In the genomic region with DNA sequence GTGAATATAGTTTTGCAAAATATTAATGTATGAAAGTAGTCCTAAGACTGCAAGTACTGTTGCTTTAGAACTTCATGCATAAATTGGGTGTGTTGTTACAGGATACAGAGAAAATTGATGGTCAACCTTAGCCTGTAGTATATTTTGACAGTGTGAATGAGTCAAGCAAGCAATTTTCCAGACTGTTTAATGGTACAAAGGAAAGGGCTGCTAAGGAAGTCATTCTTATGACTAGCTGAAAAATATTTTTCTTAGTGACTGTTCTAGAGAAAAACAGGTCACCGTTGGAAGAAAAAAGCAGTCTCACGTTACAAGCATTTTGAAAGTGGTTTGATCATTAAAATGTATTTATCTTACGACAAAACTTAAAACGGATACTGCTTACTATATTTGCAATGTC, we compare ENCODE assay signal across 12 cellular contexts. TPM values are rescaled to one million over a fixed set of nuclear protein-coding genes. Genes with fewer than 3 reads are reported as not detected.
DNase-seq lines count a peak whose midpoint lies in the region; ATAC-seq and TF ChIP-seq lines count a peak whose summit lies in the region.
"Had no signal": no experiment of that assay in that cellular context is flagged by ENCODE, and none has a peak within 500 bp of the region (broad histone marks: within the 10 kb centered on the region; RNA-seq: fewer than 3 reads in every experiment).

No MANE protein-coding gene starts in this region.

- H3K36me3 Mint-ChIP-seq in HFFc6 (ENCODE audit: low read depth) = peaks cover 36% of the 10 kb centered on the region

- peak overlapping the region; percentile 24 for H3K27ac ChIP-seq in mesodermal cell (ENCODE audit: low read depth, low read length, severe bottlenecking)

- no peaks in the 10 kb centered on the region; the same call in 1 of the 2 replicates for H3K27me3 Mint-ChIP-seq in HFFc6 (ENCODE audit: insufficient read depth)

- no peaks in the 10 kb centered on the region for H3K9me3 ChIP-seq in mesodermal cell (ENCODE audit: control insufficient read depth, low read length)

- H3K4me1 ChIP-seq in mesodermal cell (ENCODE audit: control insufficient read depth, insufficient read depth, low read length, poor library complexity, severe bottlenecking) = peaks cover 35% of the 10 kb centered on the region

- 63 to 100% methylated on average over 1 to 2 of the region's 4 CpGs for WGBS in mesodermal cell (ENCODE audit: insufficient coverage in 2 of 2), 2 experiments

- no peak for TF ChIP-seq CTCF in HFFc6 (IDR thresholded peaks at IDR 0.05)

- no peaks in the 10 kb centered on the region for H3K9me3 Mint-ChIP-seq in HFFc6

- no peak for ATAC-seq in GM21390 (IDR thresholded peaks at IDR 0.05; ENCODE audit: unreplicated experiment)

- peak overlapping the region; percentile 81 for H3K27ac Mint-ChIP-seq in HFFc6

- no peak overlapping the region for H3K4me3 ChIP-seq in mesodermal cell (ENCODE audit: extremely low read depth, insufficient read depth, low read length, poor library complexity, severe bottlenecking)

- peaks cover 93% of the 10 kb centered on the region for H3K4me1 Mint-ChIP-seq in HFFc6 (ENCODE audit: low read depth)

- peaks cover 7% of the 10 kb centered on the region for H3K36me3 ChIP-seq in mesodermal cell (ENCODE audit: control insufficient read depth, insufficient read depth, low read length)

- DNase-seq in AG20443 (ENCODE audit: low spot score) = peak; percentile 38
- peak; percentile 88 for DNase-seq in HFFc6
- DNase-seq in cerebellar cortex (ENCODE audit: low spot score) = peak; percentile 21
- no peak for DNase-seq in SKM-1 treated with dmso at 0.1 percent for 144 hours (lab: John Stamatoyannopoulos, UW; ENCODE audit: unreplicated experiment)
- no peak for DNase-seq in central memory CD4-positive, alpha-beta T cell
- no peak for DNase-seq in NOMO-1 treated with dmso at 0.1 percent for 144 hours (lab: John Stamatoyannopoulos, UW; ENCODE audit: unreplicated experiment)
- DNase-seq: activated effector memory CD4-positive, alpha-beta T cell treated with Interleukin-2 at 50 U/mL for 16 hours; Calu3; NCI-H446 treated with DMSO at 0.1 percent for 48 hours; nucleus accumbens had no signal

- H3K4me3 Mint-ChIP-seq in HFFc6 = peak overlapping the region; percentile 64

RNA-seq across cellular contexts. Expression of gene MBNL1, which starts 49.2 kb away (rescaled TPM):
- total RNA-seq in HFFc6 (2021; fragmentation: NEBNext Ultra II Directional; extraction: Animal tissue kit (Norgen Biotek cat#: 25700)) = 100 to 1,000 TPM; 200 to 291 (median 244) TPM
- 32.9 TPM for polyA plus RNA-seq in mesodermal cell (2013, experiment 1 of 2)
- polyA plus RNA-seq in mesodermal cell (2013, experiment 2 of 2) = 28.3 TPM

Comparison
In these comparisons a context has a peak if more than half of its experiments do, and no peak if none do; other contexts are left out.
1. DNase-seq: peak in AG20443 (single experiment), HFFc6 (single experiment) and cerebellar cortex (single experiment); none in SKM-1 treated with dmso at 0.1 percent for 144 hours (single experiment), central memory CD4-positive, alpha-beta T cell (single experiment) and NOMO-1 treated with dmso at 0.1 percent for 144 hours (single experiment).